ENCODE assay signal across 34 cellular contexts in genomic region chrX:30144221-30144620, GRCh38.
"Had no signal": no experiment of that assay in that cellular context is flagged by ENCODE, and none has a peak within 500 bp of the region (broad histone marks: within the 10 kb centered on the region; RNA-seq: fewer than 3 reads in every experiment).

No MANE protein-coding gene starts in this region.

- H3K27me3 ChIP-seq: MG63 had no signal

- H3K4me3 ChIP-seq: MG63 had no signal

- H3K36me3 ChIP-seq: MG63 had no signal

- H3K9me3 ChIP-seq: MG63 had no signal

- DNase-seq: Karpas-422, Kasumi-1, MG63, MM.1S, MV-4-11, NCI-H1048, NCI-H1092, NCI-H1092 treated with DMSO at 0.1 percent for 48 hours, NCI-H1105, NCI-H1105 treated with DMSO at 0.1 percent for 48 hours, NCI-H1417, NCI-H1417 treated with DMSO at 0.1 percent for 48 hours, NCI-H1436, NCI-H1436 treated with DMSO at 0.1 percent for 48 hours, NCI-H146, NCI-H1694, NCI-H1694 treated with DMSO at 0.1 percent for 48 hours, NCI-H187, NCI-H187 treated with DMSO at 0.1 percent for 48 hours, NCI-H1930, NCI-H2029, NCI-H2029 treated with DMSO at 0.1 percent for 48 hours, NCI-H2081, NCI-H2081 treated with DMSO at 0.1 percent for 48 hours, NCI-H2107, NCI-H2171, NCI-H2171 treated with DMSO at 0.1 percent for 48 hours, NCI-H2227 treated with DMSO at 0.1 percent for 48 hours, NCI-H226, NCI-H345, NCI-H446, NCI-H446 treated with DMSO at 0.1 percent for 48 hours, NCI-H510A, NCI-H510A treated with DMSO at 0.1 percent for 48 hours had no signal
